1 cellular context compared by ENCODE assay signal in genomic region chr14:55581011-55581806, GRCh38.
TF ChIP-seq lines count a peak whose summit lies in the region.

No MANE protein-coding gene starts in this region.

TF ChIP-seq in GM23338, 12 proteins besides CTCF, POLR2A, EP300 and RAD21 (continued from another document):
- TF ChIP-seq, protein P1, sequence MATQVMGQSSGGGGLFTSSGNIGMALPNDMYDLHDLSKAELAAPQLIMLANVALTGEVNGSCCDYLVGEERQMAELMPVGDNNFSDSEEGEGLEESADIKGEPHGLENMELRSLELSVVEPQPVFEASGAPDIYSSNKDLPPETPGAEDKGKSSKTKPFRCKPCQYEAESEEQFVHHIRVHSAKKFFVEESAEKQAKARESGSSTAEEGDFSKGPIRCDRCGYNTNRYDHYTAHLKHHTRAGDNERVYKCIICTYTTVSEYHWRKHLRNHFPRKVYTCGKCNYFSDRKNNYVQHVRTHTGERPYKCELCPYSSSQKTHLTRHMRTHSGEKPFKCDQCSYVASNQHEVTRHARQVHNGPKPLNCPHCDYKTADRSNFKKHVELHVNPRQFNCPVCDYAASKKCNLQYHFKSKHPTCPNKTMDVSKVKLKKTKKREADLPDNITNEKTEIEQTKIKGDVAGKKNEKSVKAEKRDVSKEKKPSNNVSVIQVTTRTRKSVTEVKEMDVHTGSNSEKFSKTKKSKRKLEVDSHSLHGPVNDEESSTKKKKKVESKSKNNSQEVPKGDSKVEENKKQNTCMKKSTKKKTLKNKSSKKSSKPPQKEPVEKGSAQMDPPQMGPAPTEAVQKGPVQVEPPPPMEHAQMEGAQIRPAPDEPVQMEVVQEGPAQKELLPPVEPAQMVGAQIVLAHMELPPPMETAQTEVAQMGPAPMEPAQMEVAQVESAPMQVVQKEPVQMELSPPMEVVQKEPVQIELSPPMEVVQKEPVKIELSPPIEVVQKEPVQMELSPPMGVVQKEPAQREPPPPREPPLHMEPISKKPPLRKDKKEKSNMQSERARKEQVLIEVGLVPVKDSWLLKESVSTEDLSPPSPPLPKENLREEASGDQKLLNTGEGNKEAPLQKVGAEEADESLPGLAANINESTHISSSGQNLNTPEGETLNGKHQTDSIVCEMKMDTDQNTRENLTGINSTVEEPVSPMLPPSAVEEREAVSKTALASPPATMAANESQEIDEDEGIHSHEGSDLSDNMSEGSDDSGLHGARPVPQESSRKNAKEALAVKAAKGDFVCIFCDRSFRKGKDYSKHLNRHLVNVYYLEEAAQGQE (IDR thresholded peaks at IDR 0.05; ENCODE audit: unreplicated experiment) = no peak
- TF ChIP-seq ETS1 (IDR thresholded peaks at IDR 0.05) (no peak), ZNF331 (CRISPR knock-in tag; IDR thresholded peaks at IDR 0.05; ENCODE audit: low read depth) (no peak), STAT1 (IDR thresholded peaks at IDR 0.05; ENCODE audit: unreplicated experiment) (no peak), JUNB (IDR thresholded peaks at IDR 0.05; ENCODE audit: unreplicated experiment) (no peak), NANOG (IDR thresholded peaks at IDR 0.05; ENCODE audit: borderline replicate concordance) (no peak), CREB1 (CRISPR knock-in tag; IDR thresholded peaks at IDR 0.05; ENCODE audit: low read depth) (no peak)
